ENCODE assay signal across 8 cellular contexts in genomic region chr12:122106891-122107660, GRCh38. TPM values are rescaled to one million over a fixed set of nuclear protein-coding genes. Genes with fewer than 3 reads are reported as not detected.
DNase-seq lines count a peak whose midpoint lies in the region; ATAC-seq and TF ChIP-seq lines count a peak whose summit lies in the region.

No MANE protein-coding gene starts in this region.

- peaks cover 3% of the 10 kb centered on the region for H3K36me3 Mint-ChIP-seq in chondrocyte (ENCODE audit: low read depth)
- peaks cover 2% of the 10 kb centered on the region; the same call in 1 of the 3 replicates for H3K36me3 Mint-ChIP-seq in GM23338 (ENCODE audit: low read depth)

- TF ChIP-seq RAD21 in neural cell (conservative IDR thresholded peaks at IDR 0.05), result no peak

- H3K27me3 ChIP-seq in neural cell (ENCODE audit: insufficient read depth, low read depth, low read length), result no peaks in the 10 kb centered on the region
- no peaks in the 10 kb centered on the region for H3K27me3 ChIP-seq in GM23338 (ENCODE audit: insufficient read depth)

- H3K4me3 Mint-ChIP-seq in chondrocyte (ENCODE audit: unreplicated experiment) (no peak overlapping the region), GM23338 (no peak overlapping the region)

- H3K9me2 ChIP-seq in neural cell (ENCODE audit: insufficient read depth, low read length), result no peaks in the 10 kb centered on the region
- H3K9me2 ChIP-seq in GM23338 (ENCODE audit: insufficient read depth), result no peaks in the 10 kb centered on the region

- peaks cover 4% of the 10 kb centered on the region for H3K9me3 ChIP-seq in neural cell (ENCODE audit: low read length)

- no peaks in the 10 kb centered on the region for H4K20me1 ChIP-seq in neural cell (ENCODE audit: insufficient read depth)
- peaks cover 11% of the 10 kb centered on the region; the same call in 1 of the 2 replicates for H4K20me1 ChIP-seq in GM23338 (replicated peaks; ENCODE audit: insufficient read depth)

- TF ChIP-seq EP300 in neural cell (conservative IDR thresholded peaks at IDR 0.05; ENCODE audit: poor library complexity, severe bottlenecking), result no peak

- no peaks in the 10 kb centered on the region for H3K4me1 ChIP-seq in GM23338 (ENCODE audit: insufficient read depth)

- peak overlapping the region; percentile 21 for H3K9ac ChIP-seq in neural cell (ENCODE audit: low read length)

- H3K27me3 Mint-ChIP-seq in chondrocyte (ENCODE audit: low read depth), result no peaks in the 10 kb centered on the region
- H3K27me3 Mint-ChIP-seq in GM23338 (ENCODE audit: insufficient read depth, low read depth, poor library complexity), result peaks cover 6% of the 10 kb centered on the region

- H3K4me1 Mint-ChIP-seq in chondrocyte (ENCODE audit: low read depth) (peaks cover 52% of the 10 kb centered on the region), GM23338 (peaks cover 6% of the 10 kb centered on the region; the same call in 2 of the 3 replicates)

- no peak overlapping the region for H3K4me2 ChIP-seq in neural cell (ENCODE audit: low read length)
- H3K4me2 ChIP-seq in GM23338, result no peak overlapping the region

- ATAC-seq in GM23338, result no peak

- no peak for TF ChIP-seq CTCF in chondrocyte (IDR thresholded peaks at IDR 0.05)
- TF ChIP-seq CTCF in neural cell (IDR thresholded peaks at IDR 0.05; ENCODE audit: poor library complexity, severe bottlenecking), result no peak
- TF ChIP-seq CTCF in GM13977 (IDR thresholded peaks at IDR 0.05; ENCODE audit: extremely low read depth, insufficient read depth, missing control alignments), result no peak
- TF ChIP-seq CTCF in GM23338 (conservative IDR thresholded peaks at IDR 0.05; ENCODE audit: low read depth in 2 of 2), result no peak

- H2AFZ ChIP-seq in neural cell (ENCODE audit: low read depth, low read length) (no peak overlapping the region), GM23338 (no peak overlapping the region)

- H3K27ac Mint-ChIP-seq in chondrocyte (ENCODE audit: unreplicated experiment) (peak overlapping the region; percentile 84), GM23338 (no peak overlapping the region)

- H3K27ac ChIP-seq in neural cell (ENCODE audit: low read length), result no peak overlapping the region
- no peak overlapping the region for H3K27ac ChIP-seq in GM23338 (ENCODE audit: low read depth)

- H3K36me3 ChIP-seq in neural cell (ENCODE audit: insufficient read depth, low read length) (no peaks in the 10 kb centered on the region), GM23338 (ENCODE audit: insufficient read depth) (no peaks in the 10 kb centered on the region)

- H3K4me3 ChIP-seq in neural cell (ENCODE audit: low read length), result no peak overlapping the region
- H3K4me3 ChIP-seq in GM23338, result no peak overlapping the region

- DNase-seq in DMS53 (lab: John Stamatoyannopoulos, UW), result peak; percentile 91
- DNase-seq in NCI-H510A treated with DMSO at 0.1 percent for 48 hours (lab: John Stamatoyannopoulos, UW), result peak; percentile 97
- no peak for DNase-seq in chondrocyte (ENCODE audit: low spot score)
- DNase-seq in GM13977 (ENCODE audit: low spot score), result no peak
- DNase-seq in stimulated activated CD4-positive, alpha-beta T cell treated with anti-CD3 and anti-CD28 coated beads, Interleukin-4, amount 100 ng/mL, for 1 hour, result no peak
- DNase-seq in putamen (ENCODE audit: low spot score), result no peak
- no peak for DNase-seq in GM23338 (ENCODE audit: low spot score)

- H3K9me3 Mint-ChIP-seq in chondrocyte (ENCODE audit: low read depth) (peaks cover 2% of the 10 kb centered on the region), GM23338 (no peaks in the 10 kb centered on the region)

- H3F3A ChIP-seq in neural cell (ENCODE audit: insufficient read depth, low read length, poor library complexity, severe bottlenecking), result no peaks in the 10 kb centered on the region
- no peaks in the 10 kb centered on the region for H3F3A ChIP-seq in GM23338 (replicated peaks; ENCODE audit: low read depth)

- H3K79me2 ChIP-seq in neural cell (replicated peaks; ENCODE audit: insufficient read depth, low read length) (no peaks in the 10 kb centered on the region), GM23338 (replicated peaks; ENCODE audit: insufficient read depth) (peaks cover 45% of the 10 kb centered on the region)

- in situ Hi-C loops in GM13977 (cut with MboI; ENCODE audit: low pct_unique_long_range_greater_than_20kb, low sequenced_read_pairs, unreplicated experiment), result no loop called here

TF ChIP-seq in neural cell, 6 proteins besides CTCF, POLR2A, EP300 and RAD21:
- TF ChIP-seq MXI1 (conservative IDR thresholded peaks at IDR 0.05; ENCODE audit: poor library complexity, severe bottlenecking) (no peak), REST (IDR thresholded peaks at IDR 0.05; ENCODE audit: borderline replicate concordance) (no peak), POLR2AphosphoS5 (IDR thresholded peaks at IDR 0.05) (no peak)

TF ChIP-seq in GM23338, 12 proteins besides CTCF, POLR2A, EP300 and RAD21 (continues in another document):
- TF ChIP-seq, protein P1, sequence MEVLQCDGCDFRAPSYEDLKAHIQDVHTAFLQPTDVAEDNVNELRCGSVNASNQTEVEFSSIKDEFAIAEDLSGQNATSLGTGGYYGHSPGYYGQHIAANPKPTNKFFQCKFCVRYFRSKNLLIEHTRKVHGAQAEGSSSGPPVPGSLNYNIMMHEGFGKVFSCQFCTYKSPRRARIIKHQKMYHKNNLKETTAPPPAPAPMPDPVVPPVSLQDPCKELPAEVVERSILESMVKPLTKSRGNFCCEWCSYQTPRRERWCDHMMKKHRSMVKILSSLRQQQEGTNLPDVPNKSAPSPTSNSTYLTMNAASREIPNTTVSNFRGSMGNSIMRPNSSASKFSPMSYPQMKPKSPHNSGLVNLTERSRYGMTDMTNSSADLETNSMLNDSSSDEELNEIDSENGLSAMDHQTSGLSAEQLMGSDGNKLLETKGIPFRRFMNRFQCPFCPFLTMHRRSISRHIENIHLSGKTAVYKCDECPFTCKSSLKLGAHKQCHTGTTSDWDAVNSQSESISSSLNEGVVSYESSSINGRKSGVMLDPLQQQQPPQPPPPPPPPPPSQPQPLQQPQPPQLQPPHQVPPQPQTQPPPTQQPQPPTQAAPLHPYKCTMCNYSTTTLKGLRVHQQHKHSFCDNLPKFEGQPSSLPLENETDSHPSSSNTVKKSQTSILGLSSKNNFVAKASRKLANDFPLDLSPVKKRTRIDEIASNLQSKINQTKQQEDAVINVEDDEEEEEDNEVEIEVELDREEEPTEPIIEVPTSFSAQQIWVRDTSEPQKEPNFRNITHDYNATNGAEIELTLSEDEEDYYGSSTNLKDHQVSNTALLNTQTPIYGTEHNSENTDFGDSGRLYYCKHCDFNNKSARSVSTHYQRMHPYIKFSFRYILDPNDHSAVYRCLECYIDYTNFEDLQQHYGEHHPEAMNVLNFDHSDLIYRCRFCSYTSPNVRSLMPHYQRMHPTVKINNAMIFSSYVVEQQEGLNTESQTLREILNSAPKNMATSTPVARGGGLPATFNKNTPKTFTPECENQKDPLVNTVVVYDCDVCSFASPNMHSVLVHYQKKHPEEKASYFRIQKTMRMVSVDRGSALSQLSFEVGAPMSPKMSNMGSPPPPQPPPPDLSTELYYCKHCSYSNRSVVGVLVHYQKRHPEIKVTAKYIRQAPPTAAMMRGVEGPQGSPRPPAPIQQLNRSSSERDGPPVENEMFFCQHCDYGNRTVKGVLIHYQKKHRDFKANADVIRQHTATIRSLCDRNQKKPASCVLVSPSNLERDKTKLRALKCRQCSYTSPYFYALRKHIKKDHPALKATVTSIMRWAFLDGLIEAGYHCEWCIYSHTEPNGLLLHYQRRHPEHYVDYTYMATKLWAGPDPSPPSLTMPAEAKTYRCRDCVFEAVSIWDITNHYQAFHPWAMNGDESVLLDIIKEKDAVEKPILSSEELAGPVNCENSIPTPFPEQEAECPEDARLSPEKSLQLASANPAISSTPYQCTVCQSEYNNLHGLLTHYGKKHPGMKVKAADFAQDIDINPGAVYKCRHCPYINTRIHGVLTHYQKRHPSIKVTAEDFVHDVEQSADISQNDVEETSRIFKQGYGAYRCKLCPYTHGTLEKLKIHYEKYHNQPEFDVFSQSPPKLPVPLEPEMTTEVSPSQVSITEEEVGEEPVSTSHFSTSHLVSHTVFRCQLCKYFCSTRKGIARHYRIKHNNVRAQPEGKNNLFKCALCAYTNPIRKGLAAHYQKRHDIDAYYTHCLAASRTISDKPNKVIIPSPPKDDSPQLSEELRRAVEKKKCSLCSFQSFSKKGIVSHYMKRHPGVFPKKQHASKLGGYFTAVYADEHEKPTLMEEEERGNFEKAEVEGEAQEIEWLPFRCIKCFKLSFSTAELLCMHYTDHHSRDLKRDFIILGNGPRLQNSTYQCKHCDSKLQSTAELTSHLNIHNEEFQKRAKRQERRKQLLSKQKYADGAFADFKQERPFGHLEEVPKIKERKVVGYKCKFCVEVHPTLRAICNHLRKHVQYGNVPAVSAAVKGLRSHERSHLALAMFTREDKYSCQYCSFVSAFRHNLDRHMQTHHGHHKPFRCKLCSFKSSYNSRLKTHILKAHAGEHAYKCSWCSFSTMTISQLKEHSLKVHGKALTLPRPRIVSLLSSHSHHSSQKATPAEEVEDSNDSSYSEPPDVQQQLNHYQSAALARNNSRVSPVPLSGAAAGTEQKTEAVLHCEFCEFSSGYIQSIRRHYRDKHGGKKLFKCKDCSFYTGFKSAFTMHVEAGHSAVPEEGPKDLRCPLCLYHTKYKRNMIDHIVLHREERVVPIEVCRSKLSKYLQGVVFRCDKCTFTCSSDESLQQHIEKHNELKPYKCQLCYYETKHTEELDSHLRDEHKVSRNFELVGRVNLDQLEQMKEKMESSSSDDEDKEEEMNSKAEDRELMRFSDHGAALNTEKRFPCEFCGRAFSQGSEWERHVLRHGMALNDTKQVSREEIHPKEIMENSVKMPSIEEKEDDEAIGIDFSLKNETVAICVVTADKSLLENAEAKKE (CRISPR knock-in tag; IDR thresholded peaks at IDR 0.05), result no peak
- TF ChIP-seq ZNF331 (CRISPR knock-in tag; IDR thresholded peaks at IDR 0.05; ENCODE audit: low read depth) (no peak), STAT1 (IDR thresholded peaks at IDR 0.05; ENCODE audit: unreplicated experiment) (no peak), POLR2AphosphoS5 (IDR thresholded peaks at IDR 0.05; ENCODE audit: low read depth) (no peak), CREB1 (CRISPR knock-in tag; IDR thresholded peaks at IDR 0.05; ENCODE audit: low read depth) (no peak), ZNF114 (CRISPR knock-in tag; IDR thresholded peaks at IDR 0.05) (no peak)

RNA-seq across cellular contexts. Expression of gene MLXIP, which starts 28.5 kb away (rescaled TPM):
- 58.8 to 62.8 TPM (median 61.7 TPM) in 3 replicates for total RNA-seq in chondrocyte
- 9.2 and 10.1 TPM in 2 replicates for polyA plus RNA-seq in neural cell
- 13.6 and 14.8 TPM in 2 replicates for polyA minus RNA-seq in neural cell
- 20.5 and 23.0 TPM in 2 replicates for total RNA-seq in GM23338 (2014; rRNA removed; shearing (Covaris generic))
- 16.2 and 21.0 TPM in 2 replicates for polyA plus RNA-seq in GM23338 (2016; fragmentation: Nextera tagmentation; extraction: Ambion mirVana)

Comparison
In these comparisons a context has a peak if more than half of its experiments do, and no peak if none do; other contexts are left out.
1. DNase-seq: peak in DMS53 (single experiment) and NCI-H510A treated with DMSO at 0.1 percent for 48 hours (single experiment); none in chondrocyte (single experiment), GM13977 (single experiment), stimulated activated CD4-positive, alpha-beta T cell treated with anti-CD3 and anti-CD28 coated beads, Interleukin-4, amount 100 ng/mL, for 1 hour (single experiment), putamen (single experiment) and GM23338 (single experiment).